ENCODE assay signal across 1 cellular context in the genomic region with DNA sequence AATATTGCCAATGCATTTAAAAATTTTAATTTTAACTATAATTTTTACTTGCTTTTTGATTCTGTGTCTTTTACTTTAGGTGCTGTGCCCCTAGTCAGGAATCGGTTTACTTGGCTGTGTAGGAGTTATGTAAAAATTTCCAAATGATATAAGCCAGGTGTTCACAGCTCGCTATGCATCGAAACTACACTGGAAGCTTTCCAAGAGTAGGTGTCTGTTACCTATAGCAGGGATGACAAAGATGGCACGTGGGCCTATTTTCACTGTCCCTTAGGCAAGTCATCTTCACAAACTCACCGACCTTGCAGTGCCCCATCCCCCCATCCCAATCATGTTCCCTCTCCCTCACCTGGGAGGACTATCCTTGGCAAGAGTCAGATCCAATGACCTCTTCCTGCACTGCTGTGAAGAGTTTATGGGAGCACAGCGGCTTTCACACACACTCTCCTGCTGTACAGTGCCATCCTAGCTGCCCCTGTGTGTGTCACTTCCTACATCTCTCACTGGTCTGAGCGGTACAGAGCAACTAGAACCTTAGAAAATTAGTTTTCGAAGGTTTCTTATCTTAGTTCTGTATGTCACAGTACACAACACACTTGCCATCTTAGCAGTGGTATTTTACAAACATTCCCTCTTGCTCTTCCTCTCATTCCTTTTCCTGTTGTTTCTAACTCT.
TF ChIP-seq lines count a peak whose summit lies in the region.

No MANE protein-coding gene starts in this region.

TF ChIP-seq in K562, 482 proteins besides CTCF, POLR2A, EP300 and RAD21:
- TF ChIP-seq, protein P1, sequence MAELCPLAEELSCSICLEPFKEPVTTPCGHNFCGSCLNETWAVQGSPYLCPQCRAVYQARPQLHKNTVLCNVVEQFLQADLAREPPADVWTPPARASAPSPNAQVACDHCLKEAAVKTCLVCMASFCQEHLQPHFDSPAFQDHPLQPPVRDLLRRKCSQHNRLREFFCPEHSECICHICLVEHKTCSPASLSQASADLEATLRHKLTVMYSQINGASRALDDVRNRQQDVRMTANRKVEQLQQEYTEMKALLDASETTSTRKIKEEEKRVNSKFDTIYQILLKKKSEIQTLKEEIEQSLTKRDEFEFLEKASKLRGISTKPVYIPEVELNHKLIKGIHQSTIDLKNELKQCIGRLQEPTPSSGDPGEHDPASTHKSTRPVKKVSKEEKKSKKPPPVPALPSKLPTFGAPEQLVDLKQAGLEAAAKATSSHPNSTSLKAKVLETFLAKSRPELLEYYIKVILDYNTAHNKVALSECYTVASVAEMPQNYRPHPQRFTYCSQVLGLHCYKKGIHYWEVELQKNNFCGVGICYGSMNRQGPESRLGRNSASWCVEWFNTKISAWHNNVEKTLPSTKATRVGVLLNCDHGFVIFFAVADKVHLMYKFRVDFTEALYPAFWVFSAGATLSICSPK (IDR thresholded peaks at IDR 0.05; ENCODE audit: borderline replicate concordance) = no peak
- TF ChIP-seq, protein P2, sequence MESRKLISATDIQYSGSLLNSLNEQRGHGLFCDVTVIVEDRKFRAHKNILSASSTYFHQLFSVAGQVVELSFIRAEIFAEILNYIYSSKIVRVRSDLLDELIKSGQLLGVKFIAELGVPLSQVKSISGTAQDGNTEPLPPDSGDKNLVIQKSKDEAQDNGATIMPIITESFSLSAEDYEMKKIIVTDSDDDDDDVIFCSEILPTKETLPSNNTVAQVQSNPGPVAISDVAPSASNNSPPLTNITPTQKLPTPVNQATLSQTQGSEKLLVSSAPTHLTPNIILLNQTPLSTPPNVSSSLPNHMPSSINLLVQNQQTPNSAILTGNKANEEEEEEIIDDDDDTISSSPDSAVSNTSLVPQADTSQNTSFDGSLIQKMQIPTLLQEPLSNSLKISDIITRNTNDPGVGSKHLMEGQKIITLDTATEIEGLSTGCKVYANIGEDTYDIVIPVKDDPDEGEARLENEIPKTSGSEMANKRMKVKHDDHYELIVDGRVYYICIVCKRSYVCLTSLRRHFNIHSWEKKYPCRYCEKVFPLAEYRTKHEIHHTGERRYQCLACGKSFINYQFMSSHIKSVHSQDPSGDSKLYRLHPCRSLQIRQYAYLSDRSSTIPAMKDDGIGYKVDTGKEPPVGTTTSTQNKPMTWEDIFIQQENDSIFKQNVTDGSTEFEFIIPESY (CRISPR knock-in tag; IDR thresholded peaks at IDR 0.05) = 0 out of 2 replicates have a peak, but pooled peaks have one; percentile 27
